ENCODE assay signal across 17 cellular contexts in the genomic region with DNA sequence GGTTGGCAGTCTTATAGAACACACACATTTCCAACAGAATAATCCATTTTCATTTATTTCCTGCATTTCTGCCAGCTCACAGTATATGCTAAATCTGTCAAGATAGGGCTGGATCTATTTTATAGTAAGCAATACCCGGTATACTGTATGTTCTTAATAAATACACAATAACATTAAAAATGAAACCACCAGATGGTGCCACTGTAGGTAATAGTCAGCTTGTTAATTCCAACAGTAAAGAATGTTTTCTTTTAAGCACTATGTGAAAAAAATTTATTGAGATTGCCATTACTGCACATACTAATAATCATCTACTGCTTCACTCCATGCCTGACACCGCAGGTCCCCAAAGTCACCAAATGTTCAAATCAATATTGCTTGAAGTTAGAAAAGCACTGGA.
"Had no signal": no experiment of that assay in that cellular context is flagged by ENCODE, and none has a peak within 500 bp of the region (broad histone marks: within the 10 kb centered on the region; RNA-seq: fewer than 3 reads in every experiment).

No MANE protein-coding gene starts in this region.

- H3K4me1 ChIP-seq: pancreas, testis had no signal

- H3K9me3 ChIP-seq: pancreas, testis had no signal

- H3K27ac Mint-ChIP-seq: activated CD4-positive, alpha-beta memory T cell treated with anti-CD3 and anti-CD28 coated beads for 36 hours; activated CD8-positive, alpha-beta memory T cell treated with anti-CD3 and anti-CD28 coated beads, Interleukin-2, amount 10 ng/mL, durations not matched to agents 7 days and 5 days; activated naive CD4-positive, alpha-beta T cell treated with anti-CD3 and anti-CD28 coated beads for 36 hours; activated T-helper 2 cell treated with anti-CD3 and anti-CD28 coated beads, Interferon-gamma antibody, Interleukin-2, Interleukin-4, amounts not matched to agents 10 μg/mL and 5 μg/mL and 100 μg/mL, durations not matched to agents 14 hours and 24 hours and 36 hours; endodermal cell had no signal

- ATAC-seq: activated CD8-positive, alpha-beta memory T cell treated with anti-CD3 and anti-CD28 coated beads, Interleukin-2, amount 10 ng/mL, durations not matched to agents 7 days and 5 days; pancreas had no signal

- H3K4me1 Mint-ChIP-seq: endodermal cell had no signal

- DNase-seq: activated CD4-positive, alpha-beta memory T cell treated with anti-CD3 and anti-CD28 coated beads for 36 hours; activated CD8-positive, alpha-beta memory T cell treated with anti-CD3 and anti-CD28 coated beads, Interleukin-2, amount 10 ng/mL, durations not matched to agents 7 days and 5 days; activated naive CD4-positive, alpha-beta T cell treated with anti-CD3 and anti-CD28 coated beads for 36 hours; activated T-cell treated with anti-CD3 and anti-CD28 coated beads, Interleukin-2, amount 50 U/mL, for 1 hour; dorsolateral prefrontal cortex; endodermal cell; erythroblast; midbrain; pancreas; stimulated activated CD4-positive, alpha-beta T cell treated with anti-CD3 and anti-CD28 coated beads, Interleukin-12 subunit alpha, Interleukin-12 subunit beta, amount 100 ng/mL, for 4 hours; stimulated activated CD4-positive, alpha-beta T cell treated with anti-CD3 and anti-CD28 coated beads, Interleukin-2, amount 100 ng/mL, for 24 hours; stomach; T1000; testis; WERI-Rb-1 had no signal

- H3K27me3 Mint-ChIP-seq: activated CD4-positive, alpha-beta memory T cell treated with anti-CD3 and anti-CD28 coated beads for 36 hours; activated CD8-positive, alpha-beta memory T cell treated with anti-CD3 and anti-CD28 coated beads, Interleukin-2, amount 10 ng/mL, durations not matched to agents 7 days and 5 days had no signal

- H3K36me3 ChIP-seq: WERI-Rb-1 had no signal

- H3K27me3 ChIP-seq: dorsolateral prefrontal cortex, pancreas, stomach, testis had no signal

- H3K4me3 Mint-ChIP-seq: activated CD4-positive, alpha-beta memory T cell treated with anti-CD3 and anti-CD28 coated beads for 36 hours; activated CD8-positive, alpha-beta memory T cell treated with anti-CD3 and anti-CD28 coated beads, Interleukin-2, amount 10 ng/mL, durations not matched to agents 7 days and 5 days; activated naive CD4-positive, alpha-beta T cell treated with anti-CD3 and anti-CD28 coated beads for 36 hours; endodermal cell had no signal

- H3K27ac ChIP-seq: dorsolateral prefrontal cortex, pancreas, stomach, testis, WERI-Rb-1 had no signal

- H3K4me3 ChIP-seq: dorsolateral prefrontal cortex, lung, pancreas, stomach, testis had no signal
